ENCODE assay signal across 4 cellular contexts in genomic region chr2:38621018-38621417, GRCh38.
TF ChIP-seq lines count a peak whose summit lies in the region.

No MANE protein-coding gene starts in this region.

TF ChIP-seq in A549, 52 proteins besides CTCF, POLR2A, EP300 and RAD21:
- TF ChIP-seq KDM1A (IDR thresholded peaks at IDR 0.05; ENCODE audit: low read depth), result peak; percentile 50; the same call in 1 of the 2 replicates
- no peak for TF ChIP-seq NFE2L2 (conservative IDR thresholded peaks at IDR 0.05; ENCODE audit: low read length)

TF ChIP-seq in HEK293, 187 proteins besides CTCF, POLR2A, EP300 and RAD21:
- TF ChIP-seq KLF1 (tag by site-specific recombination; IDR thresholded peaks at IDR 0.05) (no peak), ZNF585B (tag by site-specific recombination; IDR thresholded peaks at IDR 0.05) (no peak), ZNF146 (tag by site-specific recombination; IDR thresholded peaks at IDR 0.05) (peak; percentile 84), ZNF23 (tag by site-specific recombination; IDR thresholded peaks at IDR 0.05; ENCODE audit: borderline replicate concordance) (no peak), ZNF580 (tag by site-specific recombination; IDR thresholded peaks at IDR 0.05) (0 out of 2 replicates have a peak, but pooled peaks have one; percentile 48), ZNF571 (tag by site-specific recombination; IDR thresholded peaks at IDR 0.05) (no peak)

TF ChIP-seq in H1, 55 proteins besides CTCF, POLR2A, EP300 and RAD21:
- TF ChIP-seq EGR1 (IDR thresholded peaks at IDR 0.05; ENCODE audit: borderline replicate concordance, low read depth, low read length) (no peak), TAF1 (IDR thresholded peaks at IDR 0.05; ENCODE audit: low read depth, low read length) (no peak), KDM1A (IDR thresholded peaks at IDR 0.05; ENCODE audit: borderline replicate concordance, low read length) (peak; percentile 22; the same call in 1 of the 2 replicates)

TF ChIP-seq in SK-N-SH treated with all-trans-retinoic acid at 6 μM for 48 hours, 23 proteins besides CTCF, POLR2A, EP300 and RAD21:
- no peak for TF ChIP-seq SNAI2 (CRISPR knock-in tag; IDR thresholded peaks at IDR 0.05)
- TF ChIP-seq ZFP3 (CRISPR knock-in tag; IDR thresholded peaks at IDR 0.05), result no peak
- TF ChIP-seq TOX (CRISPR knock-in tag; IDR thresholded peaks at IDR 0.05; ENCODE audit: borderline replicate concordance), result no peak
- no peak for TF ChIP-seq CREB5 (CRISPR knock-in tag; IDR thresholded peaks at IDR 0.05; ENCODE audit: low read depth)
- no peak for TF ChIP-seq ZNF565 (CRISPR knock-in tag; conservative IDR thresholded peaks at IDR 0.05; ENCODE audit: low read depth)
- no peak for TF ChIP-seq ISL1 (CRISPR knock-in tag; IDR thresholded peaks at IDR 0.05)
- TF ChIP-seq ZC3H10 (CRISPR knock-in tag; IDR thresholded peaks at IDR 0.05), result no peak
